27 cellular contexts compared by ENCODE assay signal in genomic region chr12:5102261-5102789, GRCh38. TPM values are rescaled to one million over a fixed set of nuclear protein-coding genes. Genes with fewer than 3 reads are reported as not detected.
A peak's percentile ranks its signal among the peaks of the same experiment; 100 is the strongest.
DNase-seq lines count a peak whose midpoint lies in the region; ATAC-seq, FAIRE-seq and TF ChIP-seq lines count a peak whose summit lies in the region.
"Had no signal": no experiment of that assay in that cellular context is flagged by ENCODE, and none has a peak within 500 bp of the region (broad histone marks: within the 10 kb centered on the region; RNA-seq: fewer than 3 reads in every experiment).

No MANE protein-coding gene starts in this region.

- no peak overlapping the region for H3K27ac Mint-ChIP-seq in stimulated activated memory B cell treated with anti-CD40 and anti-IgM and Interleukin-4, amounts not matched to agents 10 μg/mL and 1 μg/mL and 100 μg/mL, for 72 hours
- H3K27ac Mint-ChIP-seq: activated CD4-positive, alpha-beta memory T cell treated with anti-CD3 and anti-CD28 coated beads for 36 hours; naive thymus-derived CD4-positive, alpha-beta T cell had no signal

- peak; percentile 80 for DNase-seq in ELR (ENCODE audit: low read depth)
- DNase-seq in amniotic epithelial cell (ENCODE audit: low read depth): peak; percentile 64
- peak; percentile 28 for DNase-seq in fibroblast of villous mesenchyme (ENCODE audit: low read depth)
- DNase-seq in urothelium cell line (ENCODE audit: low spot score): no peak
- no peak for DNase-seq in sciatic nerve (ENCODE audit: low spot score)
- DNase-seq: activated CD4-positive, alpha-beta memory T cell treated with anti-CD3 and anti-CD28 coated beads for 36 hours; activated CD8-positive, alpha-beta memory T cell treated with anti-CD3 and anti-CD28 coated beads, Interleukin-2, amount 50 U/mL, for 48 hours; activated effector memory CD4-positive, alpha-beta T cell treated with Interleukin-2 at 50 U/mL for 16 hours; adrenal gland; BE2C; caudate nucleus; DMS53; naive thymus-derived CD4-positive, alpha-beta T cell; NCI-H1436; NK-92 treated with Interleukin-12 subunit alpha and Interleukin-12 subunit beta, amount 100 ng/mL, for 24 hours; occipital lobe; SHP77 treated with DMSO at 0.1 percent for 48 hours; stimulated activated CD4-positive, alpha-beta T cell treated with anti-CD3 and anti-CD28 coated beads, Interleukin-4, amount 100 ng/mL, for 4 hours; stimulated activated naive CD4-positive, alpha-beta T cell treated with Interleukin-2 at 50 U/mL for 16 hours had no signal

- no peak overlapping the region for H3K4me3 ChIP-seq in fibroblast of villous mesenchyme (ENCODE audit: low read depth, low read length)
- H3K4me3 ChIP-seq: adrenal gland, GM12878, HAP-1 had no signal

- H3K9me3 Mint-ChIP-seq in stimulated activated memory B cell treated with anti-CD40 and anti-IgM and Interleukin-4, amounts not matched to agents 10 μg/mL and 1 μg/mL and 100 μg/mL, for 72 hours: no peaks in the 10 kb centered on the region

- intact Hi-C loops in sciatic nerve (cut with DNase I): no loop called here

- peak; percentile 32 for FAIRE-seq in urothelium cell line (lab: Jason Lieb, UNC)
- FAIRE-seq: GM12878 had no signal

- no peaks in the 10 kb centered on the region for H3K4me1 Mint-ChIP-seq in stimulated activated memory B cell treated with anti-CD40 and anti-IgM and Interleukin-4, amounts not matched to agents 10 μg/mL and 1 μg/mL and 100 μg/mL, for 72 hours
- H3K4me1 Mint-ChIP-seq: naive thymus-derived CD4-positive, alpha-beta T cell had no signal

- H3K27me3 Mint-ChIP-seq in stimulated activated memory B cell treated with anti-CD40 and anti-IgM and Interleukin-4, amounts not matched to agents 10 μg/mL and 1 μg/mL and 100 μg/mL, for 72 hours: peaks cover 34% of the 10 kb centered on the region

- ATAC-seq in stimulated activated memory B cell treated with anti-CD40 and anti-IgM and Interleukin-4, amounts not matched to agents 10 μg/mL and 1 μg/mL and 100 μg/mL, for 72 hours: no peak
- ATAC-seq in GM18502 (IDR thresholded peaks at IDR 0.05; ENCODE audit: poor library complexity, unreplicated experiment) (no peak), sciatic nerve (no peak)
- ATAC-seq: activated CD4-positive, CD25-positive, alpha-beta regulatory T cell treated with anti-CD3 and anti-CD28 coated beads, Interleukin-2, amount 50 U/mL, for 24 hours; GM12878; naive thymus-derived CD4-positive, alpha-beta T cell; Panc1 had no signal

- no peak for TF ChIP-seq CTCF in fibroblast of villous mesenchyme (IDR thresholded peaks at IDR 0.05; ENCODE audit: insufficient read depth, low read depth, low read length)

- no peak overlapping the region for H3K4me3 Mint-ChIP-seq in stimulated activated memory B cell treated with anti-CD40 and anti-IgM and Interleukin-4, amounts not matched to agents 10 μg/mL and 1 μg/mL and 100 μg/mL, for 72 hours
- H3K4me3 Mint-ChIP-seq: activated CD4-positive, alpha-beta memory T cell treated with anti-CD3 and anti-CD28 coated beads for 36 hours; naive thymus-derived CD4-positive, alpha-beta T cell had no signal

- H3K36me3 Mint-ChIP-seq in stimulated activated memory B cell treated with anti-CD40 and anti-IgM and Interleukin-4, amounts not matched to agents 10 μg/mL and 1 μg/mL and 100 μg/mL, for 72 hours: no peaks in the 10 kb centered on the region
- H3K36me3 Mint-ChIP-seq: activated CD4-positive, alpha-beta memory T cell treated with anti-CD3 and anti-CD28 coated beads for 36 hours had no signal

RNA-seq across cellular contexts. Expression of gene KCNA5, which starts 58.6 kb away (rescaled TPM):
- total RNA-seq in fibroblast of villous mesenchyme: not detected in 2 replicates
- total RNA-seq in sciatic nerve: 0.45 TPM
- total RNA-seq: activated CD4-positive, alpha-beta memory T cell treated with anti-CD3 and anti-CD28 coated beads for 36 hours; dermis microvascular lymphatic vessel endothelial cell; naive thymus-derived CD4-positive, alpha-beta T cell; NCI-H460 had no signal

Comparison
In these comparisons a context has a peak if more than half of its experiments do, and no peak if none do; other contexts are left out.
1. DNase-seq: peak in ELR (single experiment), amniotic epithelial cell (single experiment) and fibroblast of villous mesenchyme (single experiment); none in urothelium cell line (single experiment) and sciatic nerve (single experiment).